ENCODE assay signal across 35 cellular contexts in genomic region chr3:132088291-132088690, GRCh38. TPM values are rescaled to one million over a fixed set of nuclear protein-coding genes. Genes with fewer than 3 reads are reported as not detected.
"Had no signal": no experiment of that assay in that cellular context is flagged by ENCODE, and none has a peak within 500 bp of the region (broad histone marks: within the 10 kb centered on the region; RNA-seq: fewer than 3 reads in every experiment).

No MANE protein-coding gene starts in this region.

- H3K4me1 ChIP-seq: adrenal gland, body of pancreas, colonic mucosa, esophagus squamous epithelium, foreskin keratinocyte, gastrocnemius medialis, heart left ventricle had no signal

- H3K36me3 ChIP-seq: adrenal gland, colonic mucosa, esophagus squamous epithelium, gastrocnemius medialis, heart left ventricle had no signal

- H3K27ac ChIP-seq: adrenal gland, body of pancreas, colonic mucosa, epithelial cell of prostate, esophagus squamous epithelium, foreskin keratinocyte, gastrocnemius medialis, heart left ventricle had no signal

- H3K27me3 ChIP-seq: adrenal gland, body of pancreas, colonic mucosa, esophagus squamous epithelium, gastrocnemius medialis, heart left ventricle had no signal

- DNase-seq: activated CD4-positive, alpha-beta memory T cell treated with anti-CD3 and anti-CD28 coated beads for 36 hours; activated CD4-positive, alpha-beta T cell treated with anti-CD3 and anti-CD28 coated beads for 36 hours; activated CD4-positive, alpha-beta T cell treated with anti-CD3 and anti-CD28 coated beads, Interleukin-2, amount 10 ng/mL, durations not matched to agents 24 days and 14 days; activated CD4-positive, CD25-positive, alpha-beta regulatory T cell; activated CD4-positive, CD25-positive, alpha-beta regulatory T cell treated with anti-CD3 and anti-CD28 coated beads, Interleukin-2, amount 50 U/mL, for 72 hours; activated CD8-positive, alpha-beta memory T cell treated with anti-CD3 and anti-CD28 coated beads, Interleukin-2, amount 10 ng/mL, durations not matched to agents 7 days and 5 days; activated CD8-positive, alpha-beta memory T cell treated with anti-CD3 and anti-CD28 coated beads, Interleukin-2, amount 50 U/mL, for 4 hours; activated CD8-positive, alpha-beta T cell treated with anti-CD3 and anti-CD28 coated beads, Interleukin-2, amount 10 ng/mL, durations not matched to agents 7 days and 5 days; activated effector memory CD4-positive, alpha-beta T cell treated with anti-CD3 and anti-CD28 coated beads, Interleukin-2, amount 50 U/mL, for 16 hours; activated naive CD4-positive, alpha-beta T cell treated with anti-CD3 and anti-CD28 coated beads, Interleukin-2, amount 50 U/mL, for 16 hours; activated T-cell treated with anti-CD3 and anti-CD28 coated beads, Interleukin-2, amount 50 U/mL, for 1 hour; activated T-cell treated with anti-CD3 and anti-CD28 coated beads, Interleukin-2, amount 50 U/mL, for 48 hours; adrenal gland; amygdala; aorta; body of pancreas; caudate nucleus; colonic mucosa; effector CD8-positive, alpha-beta T cell; esophagus squamous epithelium; foreskin keratinocyte; gastrocnemius medialis; glutamatergic neuron; heart left ventricle; T-helper 1 cell; T-helper 17 cell; T1000 had no signal

- ATAC-seq: activated CD4-positive, alpha-beta T cell treated with anti-CD3 and anti-CD28 coated beads for 36 hours; activated CD8-positive, alpha-beta memory T cell treated with anti-CD3 and anti-CD28 coated beads, Interleukin-2, amount 10 ng/mL, durations not matched to agents 7 days and 5 days; activated CD8-positive, alpha-beta T cell treated with anti-CD3 and anti-CD28 coated beads, Interleukin-2, amount 10 ng/mL, durations not matched to agents 7 days and 5 days; body of pancreas; foreskin keratinocyte; gastrocnemius medialis; heart left ventricle; T-helper 17 cell had no signal

- H3K9me3 ChIP-seq: adrenal gland, body of pancreas, colonic mucosa, esophagus squamous epithelium, gastrocnemius medialis, heart left ventricle had no signal

- H3K4me3 ChIP-seq: adrenal gland, body of pancreas, colonic mucosa, esophagus squamous epithelium, gastrocnemius medialis, heart left ventricle had no signal

RNA-seq across cellular contexts. Expression of gene CPNE4, which starts 53.5 kb away (rescaled TPM):
- total RNA-seq: activated CD4-positive, alpha-beta memory T cell treated with anti-CD3 and anti-CD28 coated beads for 36 hours; activated CD4-positive, alpha-beta T cell treated with anti-CD3 and anti-CD28 coated beads for 36 hours; activated CD4-positive, alpha-beta T cell treated with anti-CD3 and anti-CD28 coated beads, Interleukin-2, amount 10 ng/mL, durations not matched to agents 24 days and 14 days; activated CD8-positive, alpha-beta memory T cell treated with anti-CD3 and anti-CD28 coated beads for 36 hours; activated CD8-positive, alpha-beta memory T cell treated with anti-CD3 and anti-CD28 coated beads, Interleukin-2, amount 10 ng/mL, durations not matched to agents 7 days and 5 days; activated CD8-positive, alpha-beta T cell treated with anti-CD3 and anti-CD28 coated beads, Interleukin-2, amount 10 ng/mL, durations not matched to agents 7 days and 5 days; activated T-helper 1 cell treated with anti-CD3 and anti-CD28 coated beads, Interleukin-12 subunit alpha, Interleukin-12 subunit beta, Interleukin-2, Interleukin-4 antibody, amounts not matched to agents 30 ng/mL and 10 ng/mL and 1 ng/mL, durations not matched to agents 14 hours and 24 hours and 36 hours; activated T-helper 2 cell treated with anti-CD3 and anti-CD28 coated beads, Interferon-gamma antibody, Interleukin-2, Interleukin-4, amounts not matched to agents 10 μg/mL and 5 μg/mL and 100 μg/mL, durations not matched to agents 14 hours and 24 hours and 36 hours; body of pancreas; chondrocyte; dermis microvascular lymphatic vessel endothelial cell; endothelial cell of umbilical vein; foreskin keratinocyte; gastrocnemius medialis had no signal
- polyA plus RNA-seq: endothelial cell of umbilical vein, fibroblast of lung, foreskin keratinocyte had no signal
